Comparison of ENCODE assay signal across 1 cellular context in the genomic region with DNA sequence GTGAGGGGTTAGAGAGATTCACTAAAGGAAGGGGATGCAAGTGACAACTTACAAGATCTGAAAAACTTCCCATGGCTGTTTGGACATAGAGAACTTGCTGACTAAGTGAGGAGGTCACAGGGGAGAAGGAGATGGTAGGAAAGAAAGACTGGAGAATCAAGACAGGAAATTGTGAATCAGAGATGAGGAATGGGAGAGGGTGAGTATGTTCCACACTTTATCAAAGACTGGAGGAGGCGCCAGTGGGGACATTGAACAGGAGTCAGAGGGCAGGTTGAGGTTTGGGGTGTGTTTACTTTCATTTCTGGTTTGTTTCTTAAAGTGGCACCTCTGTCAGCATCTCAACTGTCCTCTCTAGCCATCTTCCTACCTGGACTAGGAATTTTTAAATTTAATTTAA.
TF ChIP-seq lines count a peak whose summit lies in the region.

No MANE protein-coding gene starts in this region.

TF ChIP-seq in HepG2, 621 proteins besides CTCF, POLR2A, EP300 and RAD21:
- TF ChIP-seq, protein P1, sequence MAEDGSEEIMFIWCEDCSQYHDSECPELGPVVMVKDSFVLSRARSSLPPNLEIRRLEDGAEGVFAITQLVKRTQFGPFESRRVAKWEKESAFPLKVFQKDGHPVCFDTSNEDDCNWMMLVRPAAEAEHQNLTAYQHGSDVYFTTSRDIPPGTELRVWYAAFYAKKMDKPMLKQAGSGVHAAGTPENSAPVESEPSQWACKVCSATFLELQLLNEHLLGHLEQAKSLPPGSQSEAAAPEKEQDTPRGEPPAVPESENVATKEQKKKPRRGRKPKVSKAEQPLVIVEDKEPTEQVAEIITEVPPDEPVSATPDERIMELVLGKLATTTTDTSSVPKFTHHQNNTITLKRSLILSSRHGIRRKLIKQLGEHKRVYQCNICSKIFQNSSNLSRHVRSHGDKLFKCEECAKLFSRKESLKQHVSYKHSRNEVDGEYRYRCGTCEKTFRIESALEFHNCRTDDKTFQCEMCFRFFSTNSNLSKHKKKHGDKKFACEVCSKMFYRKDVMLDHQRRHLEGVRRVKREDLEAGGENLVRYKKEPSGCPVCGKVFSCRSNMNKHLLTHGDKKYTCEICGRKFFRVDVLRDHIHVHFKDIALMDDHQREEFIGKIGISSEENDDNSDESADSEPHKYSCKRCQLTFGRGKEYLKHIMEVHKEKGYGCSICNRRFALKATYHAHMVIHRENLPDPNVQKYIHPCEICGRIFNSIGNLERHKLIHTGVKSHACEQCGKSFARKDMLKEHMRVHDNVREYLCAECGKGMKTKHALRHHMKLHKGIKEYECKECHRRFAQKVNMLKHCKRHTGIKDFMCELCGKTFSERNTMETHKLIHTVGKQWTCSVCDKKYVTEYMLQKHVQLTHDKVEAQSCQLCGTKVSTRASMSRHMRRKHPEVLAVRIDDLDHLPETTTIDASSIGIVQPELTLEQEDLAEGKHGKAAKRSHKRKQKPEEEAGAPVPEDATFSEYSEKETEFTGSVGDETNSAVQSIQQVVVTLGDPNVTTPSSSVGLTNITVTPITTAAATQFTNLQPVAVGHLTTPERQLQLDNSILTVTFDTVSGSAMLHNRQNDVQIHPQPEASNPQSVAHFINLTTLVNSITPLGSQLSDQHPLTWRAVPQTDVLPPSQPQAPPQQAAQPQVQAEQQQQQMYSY (CRISPR knock-in tag; IDR thresholded peaks at IDR 0.05), result peak; percentile 57; the same call in 1 of the 2 replicates
